Comparison of ENCODE assay signal across 26 cellular contexts in genomic region chr12:64840129-64840528, GRCh38.
"Had no signal": no experiment of that assay in that cellular context is flagged by ENCODE, and none has a peak within 500 bp of the region (broad histone marks: within the 10 kb centered on the region; RNA-seq: fewer than 3 reads in every experiment).

No MANE protein-coding gene starts in this region.

- H3K27ac ChIP-seq: ascending aorta, esophagus muscularis mucosa, foreskin keratinocyte, heart left ventricle, left ventricle myocardium inferior, neutrophil, right lobe of liver, skin epidermis, thoracic aorta, uterus, WERI-Rb-1 had no signal

- FAIRE-seq: endothelial cell of umbilical vein, islet of Langerhans had no signal

- H3K27me3 ChIP-seq: ascending aorta, esophagus muscularis mucosa, heart left ventricle, right lobe of liver, uterus had no signal

- DNase-seq: activated CD4-positive, alpha-beta memory T cell treated with anti-CD3 and anti-CD28 coated beads for 36 hours; activated CD4-positive, alpha-beta T cell treated with anti-CD3 and anti-CD28 coated beads, Interleukin-2, amount 10 ng/mL, durations not matched to agents 24 days and 14 days; activated CD4-positive, CD25-positive, alpha-beta regulatory T cell treated with anti-CD3 and anti-CD28 coated beads, Interleukin-2, amount 50 U/mL, for 72 hours; activated CD8-positive, alpha-beta memory T cell treated with anti-CD3 and anti-CD28 coated beads, Interleukin-2, amount 50 U/mL, for 48 hours; activated gamma-delta T cell; activated naive CD4-positive, alpha-beta T cell treated with anti-CD3 and anti-CD28 coated beads, Interleukin-2, amount 10 ng/mL, durations not matched to agents 7 days and 5 days; activated naive CD8-positive, alpha-beta T cell treated with anti-CD3 and anti-CD28 coated beads, Interleukin-2, amount 10 ng/mL, durations not matched to agents 7 days and 5 days; activated T-cell treated with anti-CD3 and anti-CD28 coated beads, Interleukin-2, amount 50 U/mL, for 24 hours; heart left ventricle; left ventricle myocardium inferior; naive B cell; nephron progenitor cell; right lobe of liver; stimulated activated CD4-positive, alpha-beta T cell treated with anti-CD3 and anti-CD28 coated beads, Interleukin-4, amount 100 ng/mL, for 24 hours; T1000; uterus; WERI-Rb-1 had no signal

- H3K4me1 ChIP-seq: ascending aorta, esophagus muscularis mucosa, foreskin keratinocyte, heart left ventricle, left ventricle myocardium inferior, right lobe of liver, uterus had no signal

- H3K4me3 ChIP-seq: ascending aorta, esophagus muscularis mucosa, heart left ventricle, left ventricle myocardium inferior, right lobe of liver, skin epidermis, thoracic aorta, uterus had no signal

- H3K9me3 ChIP-seq: ascending aorta, esophagus muscularis mucosa, heart left ventricle, left ventricle myocardium inferior, neutrophil, right lobe of liver, thoracic aorta, uterus had no signal

- H3K36me3 ChIP-seq: ascending aorta, esophagus muscularis mucosa, left ventricle myocardium inferior, neutrophil, right lobe of liver, thoracic aorta, uterus had no signal

- ATAC-seq: foreskin keratinocyte; heart left ventricle; right lobe of liver; stimulated activated effector memory CD8-positive, alpha-beta T cell treated with anti-CD3 and anti-CD28 coated beads, Interleukin-12 subunit alpha, Interleukin-12 subunit beta, amount 100 ng/mL, for 72 hours had no signal
